In genomic region chr7:17939670-17940301, GRCh38 we compare ENCODE assay signal across 8 cellular contexts. TPM values are rescaled to one million over a fixed set of nuclear protein-coding genes. Genes with fewer than 3 reads are reported as not detected.
DNase-seq lines count a peak whose midpoint lies in the region; ATAC-seq, FAIRE-seq and TF ChIP-seq lines count a peak whose summit lies in the region.

No MANE protein-coding gene starts in this region.

- WGBS in pancreas, 2 donors, result 0 to 1% methylated on average over 28 of the region's 28 CpGs

- peak overlapping the region; percentile 98 for H3K4me3 Mint-ChIP-seq in CD8-positive, alpha-beta T cell
- H3K4me3 Mint-ChIP-seq in activated naive CD4-positive, alpha-beta T cell treated with anti-CD3 and anti-CD28 coated beads, Interleukin-2, amount 50 U/mL, for 24 hours, result peak overlapping the region; percentile 97

- H3K27me3 ChIP-seq in CD8-positive, alpha-beta T cell (ENCODE audit: insufficient read depth, low read length), result no peaks in the 10 kb centered on the region
- H3K27me3 ChIP-seq in pancreas, result no peaks in the 10 kb centered on the region

- DNase-seq in CD8-positive, alpha-beta T cell, result peak; percentile 21 to 68 (median 51)
- DNase-seq in SHP77 treated with DMSO at 0.1 percent for 48 hours (lab: John Stamatoyannopoulos, UW) (peak; percentile 54), Right ventricle myocardium superior (peak; percentile 61), pancreas (peak; percentile 31 to 74 (median 51)), ureter (ENCODE audit: low spot score) (peak; percentile 54)

- no peaks in the 10 kb centered on the region for H3K27me3 Mint-ChIP-seq in CD8-positive, alpha-beta T cell (ENCODE audit: low read depth)
- no peaks in the 10 kb centered on the region for H3K27me3 Mint-ChIP-seq in activated naive CD4-positive, alpha-beta T cell treated with anti-CD3 and anti-CD28 coated beads, Interleukin-2, amount 50 U/mL, for 24 hours

- no peaks in the 10 kb centered on the region for H3K36me3 ChIP-seq in CD8-positive, alpha-beta T cell (ENCODE audit: insufficient read depth, low read length)
- no peaks in the 10 kb centered on the region for H3K36me3 ChIP-seq in pancreas

- peaks cover 16% of the 10 kb centered on the region for H3K36me3 Mint-ChIP-seq in CD8-positive, alpha-beta T cell
- peaks cover 3% of the 10 kb centered on the region for H3K36me3 Mint-ChIP-seq in activated naive CD4-positive, alpha-beta T cell treated with anti-CD3 and anti-CD28 coated beads, Interleukin-2, amount 50 U/mL, for 24 hours

- peaks cover 33% of the 10 kb centered on the region for H3K4me1 ChIP-seq in CD8-positive, alpha-beta T cell (ENCODE audit: insufficient read depth, low read length)
- peaks cover 5 to 27% (median 15%) of the 10 kb centered on the region in 3 donors for H3K4me1 ChIP-seq in pancreas

- H3K9me3 Mint-ChIP-seq in CD8-positive, alpha-beta T cell, result no peaks in the 10 kb centered on the region
- no peaks in the 10 kb centered on the region for H3K9me3 Mint-ChIP-seq in activated naive CD4-positive, alpha-beta T cell treated with anti-CD3 and anti-CD28 coated beads, Interleukin-2, amount 50 U/mL, for 24 hours

- no peaks in the 10 kb centered on the region for H3K9me3 ChIP-seq in CD8-positive, alpha-beta T cell (ENCODE audit: low read length)
- H3K9me3 ChIP-seq in pancreas, result no peaks in the 10 kb centered on the region

- H3K27ac Mint-ChIP-seq in CD8-positive, alpha-beta T cell, result peak overlapping the region; percentile 99
- H3K27ac Mint-ChIP-seq in activated naive CD4-positive, alpha-beta T cell treated with anti-CD3 and anti-CD28 coated beads, Interleukin-2, amount 50 U/mL, for 24 hours, result peak overlapping the region; percentile 95

- peak overlapping the region; percentile 67 for H3K4me3 ChIP-seq in CD8-positive, alpha-beta T cell (ENCODE audit: low read depth, low read length)
- H3K4me3 ChIP-seq in pancreas, result peak overlapping the region; percentile 62 to 82 (median 76)

- TF ChIP-seq CTCF in CD8-positive, alpha-beta T cell (IDR thresholded peaks at IDR 0.05), result no peak
- no peak for TF ChIP-seq CTCF in pancreas (IDR thresholded peaks at IDR 0.05)

- intact Hi-C loops in CD8-positive, alpha-beta T cell (cut with DNase I, micrococcal nuclease), result loop anchor here (2.0 to 10.0 kb wide), 8 partner anchors 65 to 1768 kb away; partner anchors contain the start of genes AHR (in 2 of the 2), BZW2 (in 2 of the 2), CRPPA (in 2 of the 2) and ANKMY2 (in 1 of the 2)
- intact Hi-C loops in Right ventricle myocardium superior (cut with DNase I), result no loop called here
- intact Hi-C loops in pancreas (cut with DNase I), result no loop called here

- POLR2A ChIA-PET in CD8-positive, alpha-beta T cell (lab: Charles Lee), result interaction anchor here (0.7 kb wide), 1 partner anchor 1732 kb away, joined by 3 read pairs; no protein-coding TSS in a partner anchor

- peaks cover 58% of the 10 kb centered on the region for H3K4me1 Mint-ChIP-seq in CD8-positive, alpha-beta T cell (ENCODE audit: low read depth)
- peaks cover 53% of the 10 kb centered on the region for H3K4me1 Mint-ChIP-seq in activated naive CD4-positive, alpha-beta T cell treated with anti-CD3 and anti-CD28 coated beads, Interleukin-2, amount 50 U/mL, for 24 hours

- no peak for FAIRE-seq in pancreas (lab: Jason Lieb, UNC)

- CTCF ChIA-PET in CD8-positive, alpha-beta T cell (lab: Charles Lee), result interaction anchor here (0.6 kb wide), 1 partner anchor 931 kb away, joined by 3 read pairs; no protein-coding TSS in a partner anchor

- H3K27ac ChIP-seq in CD8-positive, alpha-beta T cell (ENCODE audit: low read depth, low read length), result peak overlapping the region; percentile 95
- H3K27ac ChIP-seq in pancreas, result peak overlapping the region; percentile 90 to 97 (median 94)

- peak; percentile 52 for ATAC-seq in CD8-positive, alpha-beta T cell
- ATAC-seq in GM19452 (IDR thresholded peaks at IDR 0.05; ENCODE audit: unreplicated experiment), result peak; percentile 38
- ATAC-seq in HG03521 (IDR thresholded peaks at IDR 0.05; ENCODE audit: unreplicated experiment), result peak; percentile 26
- peak; percentile 65 for ATAC-seq in Right ventricle myocardium superior (ENCODE audit: poor library complexity)
- peak; percentile 55 to 83 (median 71) for ATAC-seq in pancreas

RNA-seq across cellular contexts. Expression of gene SNX13, which starts 0.5 kb away (rescaled TPM):
- total RNA-seq in CD8-positive, alpha-beta T cell, result 10 to 100 TPM; 22.0 to 23.9 TPM
- 36.9 TPM for total RNA-seq in Right ventricle myocardium superior
- total RNA-seq in pancreas, result 10 to 100 TPM; 17.8 to 31.4 (median 25.9) TPM
- 1 to 10 TPM; 5.0 to 9.3 TPM for polyA plus RNA-seq in pancreas
- total RNA-seq in ureter, result 66.3 TPM

Comparison
In these comparisons a context has a peak if more than half of its experiments do, and no peak if none do; other contexts are left out.
1. Peak in every context shown above with its lines: DNase-seq, ATAC-seq, H3K4me3 ChIP-seq and H3K27ac ChIP-seq.
2. intact Hi-C loops: an anchor here in CD8-positive, alpha-beta T cell (2.0 to 10.0 kb wide); none called in Right ventricle myocardium superior and pancreas.